8 cellular contexts compared by ENCODE assay signal in genomic region chr1:40084750-40085149, GRCh38. TPM values are rescaled to one million over a fixed set of nuclear protein-coding genes. Genes with fewer than 3 reads are reported as not detected.
DNase-seq lines count a peak whose midpoint lies in the region; ATAC-seq and TF ChIP-seq lines count a peak whose summit lies in the region.
"Not testable (repeated sequence)": the region's sequence is repeated elsewhere in the genome, so short reads cannot be mapped to it uniquely, and the experiment has no call there.

No MANE protein-coding gene starts in this region.

- H3K9me3 ChIP-seq in A673 (ENCODE audit: low read depth, low read length, poor library complexity, severe bottlenecking); SU-DHL-6 (ENCODE audit: insufficient read depth, low read length); lower lobe of right lung; smooth muscle cell (replicated peaks; ENCODE audit: low read depth): not testable (repeated sequence)

- POLR2A ChIA-PET in A673 (lab: Charles Lee; ENCODE audit: low non-redundant PET): interaction anchor here (0.6 kb wide), 1 partner anchor 24 kb away, joined by 6 read pairs; no protein-coding TSS in a partner anchor

- CTCF ChIA-PET in A673 (lab: Charles Lee): interaction anchor here (0.6 kb wide), 1 partner anchor 231 kb away, joined by 5 read pairs; no protein-coding TSS in a partner anchor

- H3K79me2 ChIP-seq in SU-DHL-6 (ENCODE audit: insufficient read depth, low read length); smooth muscle cell (ENCODE audit: low read depth): not testable (repeated sequence)

- H2AFZ ChIP-seq in SU-DHL-6 (ENCODE audit: low read depth, low read length, severe bottlenecking); smooth muscle cell (ENCODE audit: low read depth): not testable (repeated sequence)

- H3K27me3 ChIP-seq in A673 (replicated peaks; ENCODE audit: insufficient read depth, low read depth, low read length, poor library complexity); SU-DHL-6 (ENCODE audit: low read length); lower lobe of right lung (ENCODE audit: low read depth); smooth muscle cell (ENCODE audit: low read depth): not testable (repeated sequence)

- intact Hi-C loops in A673 (cut with micrococcal nuclease; ENCODE audit: unreplicated experiment): loop anchor here (10.0 kb wide), 1 partner anchor 320 kb away; no protein-coding TSS in a partner anchor
- intact Hi-C loops in lower lobe of right lung (cut with DNase I): not testable (repeated sequence)

- H3K9me2 ChIP-seq in SU-DHL-6 (replicated peaks; ENCODE audit: insufficient read depth, low read length): not testable (repeated sequence)

- BruUV-seq in A673 (replicated peaks; lab: Mats Ljungman, UMichigan): not testable (repeated sequence)

- peak; percentile 66 for TF ChIP-seq CTCF in A673 (conservative IDR thresholded peaks at IDR 0.05; ENCODE audit: low read depth, low read length)
- peak; percentile 65 for TF ChIP-seq CTCF in GM12875 (IDR thresholded peaks at IDR 0.05; ENCODE audit: borderline replicate concordance, insufficient read depth, low read depth, low read length)
- TF ChIP-seq CTCF in SU-DHL-6 (IDR thresholded peaks at IDR 0.05; ENCODE audit: insufficient read depth, low read length, poor library complexity, severe bottlenecking): peak; percentile 27
- peak; percentile 87 for TF ChIP-seq CTCF in lower lobe of right lung (IDR thresholded peaks at IDR 0.05)
- TF ChIP-seq CTCF in smooth muscle cell (IDR thresholded peaks at IDR 0.05; ENCODE audit: borderline replicate concordance, insufficient read depth, poor library complexity, severe bottlenecking): peak; percentile 60

- not testable (repeated sequence) for H3K4me1 ChIP-seq in A673 (ENCODE audit: insufficient read depth, low read length, poor library complexity, severe bottlenecking); smooth muscle cell (ENCODE audit: low read depth)
- peaks cover 11% of the 10 kb centered on the region for H3K4me1 ChIP-seq in lower lobe of right lung

- H3K36me3 ChIP-seq in A673 (ENCODE audit: insufficient read depth, low read length, poor library complexity, severe bottlenecking) (peaks cover 27% of the 10 kb centered on the region), lower lobe of right lung (peaks cover 71% of the 10 kb centered on the region)
- H3K36me3 ChIP-seq in SU-DHL-6 (ENCODE audit: low read length); smooth muscle cell (ENCODE audit: low read depth): not testable (repeated sequence)

- ATAC-seq in lower lobe of right lung: not testable (repeated sequence)

- H3F3A ChIP-seq in SU-DHL-6 (ENCODE audit: insufficient read depth); smooth muscle cell (ENCODE audit: low read depth): not testable (repeated sequence)

- DNase-seq in A673 (ENCODE audit: low spot score) (peak; percentile 51), NCI-H2081 (lab: John Stamatoyannopoulos, UW) (peak; percentile 29 to 46), fibroblast of gingiva (ENCODE audit: low read depth) (peak; percentile 46), lower lobe of right lung (peak; percentile 78), smooth muscle cell (lab: John Stamatoyannopoulos, UW; ENCODE audit: unreplicated experiment) (peak; percentile 5)
- peak; percentile 12 for DNase-seq in activated gamma-delta T cell treated with anti-CD3 and anti-CD28 coated beads, Interleukin-2, amount 50 U/mL, for 16 hours (ENCODE audit: low read depth)

- H3K9ac ChIP-seq in SU-DHL-6 (ENCODE audit: low read length); smooth muscle cell (ENCODE audit: low read depth): not testable (repeated sequence)

- H3K4me2 ChIP-seq in SU-DHL-6 (ENCODE audit: low read depth, low read length, poor library complexity, severe bottlenecking); smooth muscle cell: not testable (repeated sequence)

- WGBS in smooth muscle cell (ENCODE audit: low lambda C conversion rate): 25% methylated on average over 11 of the region's 11 CpGs

- H4K20me1 ChIP-seq in SU-DHL-6 (ENCODE audit: low read depth, low read length); smooth muscle cell (ENCODE audit: low read depth): not testable (repeated sequence)

- not testable (repeated sequence) for H3K27ac ChIP-seq in A673 (ENCODE audit: low read depth, low read length, poor library complexity, severe bottlenecking); SU-DHL-6 (ENCODE audit: low read depth, low read length); lower lobe of right lung; smooth muscle cell (ENCODE audit: low read depth)

- H3K4me3 ChIP-seq in A673 (ENCODE audit: low read depth, low read length, poor library complexity, severe bottlenecking); GM12875 (ENCODE audit: low read depth, low read length); SU-DHL-6 (ENCODE audit: insufficient read depth, low read length, poor library complexity, severe bottlenecking); lower lobe of right lung; smooth muscle cell: not testable (repeated sequence)

RNA-seq across cellular contexts. Expression of gene PPT1, which starts 12.3 kb away (rescaled TPM):
- total RNA-seq in A673 (2021) (65.7 and 76.3 TPM in 2 replicates), lower lobe of right lung (195 TPM), smooth muscle cell (66.3 and 85.6 TPM in 2 replicates)
- 72.4 and 72.5 TPM in 2 replicates for polyA plus RNA-seq in smooth muscle cell

RNA-seq across cellular contexts. Expression of gene CAP1, which starts 44.2 kb away (rescaled TPM):
- total RNA-seq in A673 (2021) (266 and 285 TPM in 2 replicates), lower lobe of right lung (365 TPM), smooth muscle cell (362 and 390 TPM in 2 replicates)
- 370 and 381 TPM in 2 replicates for polyA plus RNA-seq in smooth muscle cell

Comparison
In these comparisons a context has a peak if more than half of its experiments do, and no peak if none do; other contexts are left out.
1. DNase-seq: peak in every context shown above with its lines; median percentile 78 in lower lobe of right lung; 51 in A673; 46 in fibroblast of gingiva; 38 in NCI-H2081; 12 in activated gamma-delta T cell treated with anti-CD3 and anti-CD28 coated beads, Interleukin-2, amount 50 U/mL, for 16 hours; 5 in smooth muscle cell.
2. CTCF ChIP-seq: peak in every context shown above with its lines; median percentile 87 in lower lobe of right lung; 66 in A673; 65 in GM12875; 60 in smooth muscle cell; 27 in SU-DHL-6.